In the genomic region with DNA sequence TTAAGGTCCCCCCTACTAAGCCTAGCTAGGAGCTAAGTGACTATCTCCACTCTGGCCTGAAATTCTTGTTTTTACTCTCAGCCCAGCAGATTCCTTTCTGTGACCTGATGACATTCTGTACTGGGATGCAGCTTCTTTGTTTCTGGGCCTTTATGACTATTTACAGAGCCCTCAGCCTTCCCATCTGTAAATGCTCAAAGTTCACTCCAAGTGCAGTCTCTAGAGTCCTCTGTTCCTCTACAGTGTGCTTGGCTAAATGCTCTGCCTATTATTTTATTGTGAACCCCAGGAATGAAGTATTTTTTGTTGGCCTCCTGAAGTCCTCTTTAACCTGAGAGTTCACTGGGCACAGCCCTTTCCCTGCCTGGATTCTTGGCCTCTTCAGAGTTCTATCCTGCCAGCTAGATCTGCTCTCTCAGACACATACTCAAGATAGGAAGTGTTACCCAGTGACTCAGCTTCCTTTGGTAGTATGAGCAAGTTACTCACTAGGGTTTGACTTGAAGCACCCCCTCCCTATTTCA, we compare ENCODE assay signal across 8 cellular contexts.
DNase-seq lines count a peak whose midpoint lies in the region; ATAC-seq, FAIRE-seq and TF ChIP-seq lines count a peak whose summit lies in the region.

No MANE protein-coding gene starts in this region.

- no peak for TF ChIP-seq POLR2A in stomach (IDR thresholded peaks at IDR 0.05)

- no peaks in the 10 kb centered on the region for H3K4me1 ChIP-seq in stomach

- peak; percentile 26 for DNase-seq in AG04449 (ENCODE audit: low read depth, low spot score)
- DNase-seq in LHCN-M2 (ENCODE audit: low read depth) = peak; percentile 49
- no peak for DNase-seq in Right ventricle myocardium superior
- no peak for DNase-seq in stomach
- no peak for DNase-seq in RCC 7860 (ENCODE audit: low spot score)
- DNase-seq in NCI-H446 treated with DMSO at 0.1 percent for 48 hours (lab: John Stamatoyannopoulos, UW) = no peak
- no peak for DNase-seq in G401 (ENCODE audit: low spot score)

- POLR2A ChIA-PET in AG04449 (lab: Yijun Ruan, JAX) = no interaction called here

- no peaks in the 10 kb centered on the region for H3K27me3 ChIP-seq in stomach

- peak overlapping the region in 4 of 5 donors; percentile 4 to 39 (median 30) for H3K27ac ChIP-seq in stomach

- ATAC-seq in GM21423 (IDR thresholded peaks at IDR 0.05; ENCODE audit: unreplicated experiment) = peak; percentile 65
- peak; percentile 88 for ATAC-seq in Right ventricle myocardium superior (ENCODE audit: poor library complexity)

- H3K36me3 ChIP-seq in stomach = no peaks in the 10 kb centered on the region

- TF ChIP-seq EP300 in stomach (IDR thresholded peaks at IDR 0.05) = no peak

- CTCF ChIA-PET in AG04449 (lab: Yijun Ruan, JAX) = interaction anchor here (2.0 kb wide), 1 partner anchor 18 kb away, joined by 6 read pairs; no protein-coding TSS in a partner anchor

- H3K9me3 ChIP-seq in stomach = no peaks in the 10 kb centered on the region

- H3K4me3 ChIP-seq in AG04449 (ENCODE audit: low read depth, low read length) = no peak overlapping the region
- H3K4me3 ChIP-seq in stomach = no peak overlapping the region

- FAIRE-seq in RCC 7860 (lab: Jason Lieb, UNC) = no peak

- no peak for TF ChIP-seq CTCF in AG04449 (IDR thresholded peaks at IDR 0.05; ENCODE audit: insufficient read depth, low read length, missing control alignments)
- TF ChIP-seq CTCF in stomach (IDR thresholded peaks at IDR 0.05) = no peak

- in situ Hi-C loops in G401 (cut with HindIII; ENCODE audit: low sequenced_read_pairs) = no loop called here

- intact Hi-C loops in Right ventricle myocardium superior (cut with DNase I) = no loop called here
- intact Hi-C loops in stomach (cut with DNase I; ENCODE audit: low total_unique reads) = no loop called here

Comparison
In these comparisons a context has a peak if more than half of its experiments do, and no peak if none do; other contexts are left out.
1. DNase-seq: peak in AG04449 (single experiment) and LHCN-M2 (single experiment); none in Right ventricle myocardium superior (single experiment), stomach (single experiment), RCC 7860 (single experiment), NCI-H446 treated with DMSO at 0.1 percent for 48 hours (single experiment) and G401 (single experiment).